In genomic region chr2:57862153-57862552, GRCh38 we compare ENCODE assay signal across 31 cellular contexts.
"Had no signal": no experiment of that assay in that cellular context is flagged by ENCODE, and none has a peak within 500 bp of the region (broad histone marks: within the 10 kb centered on the region; RNA-seq: fewer than 3 reads in every experiment).

No MANE protein-coding gene starts in this region.

- H3K36me3 ChIP-seq: adrenal gland, cardiac muscle cell, colonic mucosa, heart right ventricle, neutrophil, ovary, prostate gland, sigmoid colon, uterus had no signal

- H3K27me3 ChIP-seq: adrenal gland, body of pancreas, cardiac muscle cell, colonic mucosa, dorsolateral prefrontal cortex, heart right ventricle, neutrophil, ovary, sigmoid colon, uterus had no signal

- DNase-seq: activated CD4-positive, alpha-beta T cell treated with anti-CD3 and anti-CD28 coated beads for 36 hours; activated CD4-positive, alpha-beta T cell treated with anti-CD3 and anti-CD28 coated beads, Interleukin-2, amount 50 U/mL, for 4 hours; activated CD4-positive, CD25-positive, alpha-beta regulatory T cell; activated effector memory CD4-positive, alpha-beta T cell treated with anti-CD3 and anti-CD28 coated beads, Interleukin-2, amount 50 U/mL, for 16 hours; activated naive CD4-positive, alpha-beta T cell treated with anti-CD3 and anti-CD28 coated beads for 36 hours; activated naive CD8-positive, alpha-beta T cell treated with anti-CD3 and anti-CD28 coated beads for 36 hours; activated T-cell treated with anti-CD3 and anti-CD28 coated beads for 4 hours; adrenal gland; aorta; body of pancreas; cerebellar nuclear complex; colonic mucosa; dorsolateral prefrontal cortex; effector memory CD4-positive, alpha-beta T cell; foreskin fibroblast; heart right ventricle; left cardiac atrium; left ventricle myocardium superior; ovary; retina; sigmoid colon; stimulated activated CD4-positive, alpha-beta T cell treated with anti-CD3 and anti-CD28 coated beads, Interleukin-1b, Interleukin-23, amount 100 ng/mL, for 48 hours; stimulated activated CD4-positive, alpha-beta T cell treated with anti-CD3 and anti-CD28 coated beads, Interleukin-4, amount 100 ng/mL, for 4 hours; stimulated activated CD8-positive, alpha-beta memory T cell treated with anti-CD3 and anti-CD28 coated beads, Interleukin-4, amount 100 ng/mL, for 48 hours; stimulated activated naive CD8-positive, alpha-beta T cell treated with anti-CD3 and anti-CD28 coated beads, Interleukin-15, amount 100 ng/mL, for 72 hours; substantia nigra; uterus had no signal

- H3K27ac ChIP-seq: adrenal gland, body of pancreas, cardiac muscle cell, colonic mucosa, dorsolateral prefrontal cortex, heart right ventricle, neutrophil, ovary, prostate gland, sigmoid colon, uterus had no signal

- H3K4me3 ChIP-seq: adrenal gland, body of pancreas, cardiac muscle cell, colonic mucosa, dorsolateral prefrontal cortex, heart right ventricle, ovary, prostate gland, sigmoid colon, smooth muscle cell, uterus had no signal

- H3K4me1 ChIP-seq: adrenal gland, body of pancreas, colonic mucosa, heart right ventricle, prostate gland, sigmoid colon, uterus had no signal

- H3K4me2 ChIP-seq: smooth muscle cell had no signal

- H3K9me3 ChIP-seq: adrenal gland, body of pancreas, colonic mucosa, heart right ventricle, neutrophil, ovary, prostate gland, sigmoid colon, uterus had no signal
